1 cellular context compared by ENCODE assay signal in genomic region chr20:5803754-5804303, GRCh38.
TF ChIP-seq lines count a peak whose summit lies in the region.
"Not testable (repeated sequence)": the region's sequence is repeated elsewhere in the genome, so short reads cannot be mapped to it uniquely, and the experiment has no call there.

No MANE protein-coding gene starts in this region.

TF ChIP-seq in HepG2, 621 proteins besides CTCF, POLR2A, EP300 and RAD21:
- TF ChIP-seq MAX (IDR thresholded peaks at IDR 0.05) (0 out of 2 replicates have a peak, but pooled peaks have one; percentile 14), NRL (CRISPR knock-in tag; IDR thresholded peaks at IDR 0.05; ENCODE audit: borderline replicate concordance) (peak; percentile 65; the same call in 1 of the 2 replicates), ATF7 (IDR thresholded peaks at IDR 0.05) (peak; percentile 11; the same call in 1 of the 2 replicates), KMT2B (CRISPR knock-in tag; IDR thresholded peaks at IDR 0.05) (0 out of 2 replicates have a peak, but pooled peaks have one; percentile 4), HNF1B (CRISPR knock-in tag; IDR thresholded peaks at IDR 0.05) (0 out of 2 replicates have a peak, but pooled peaks have one; percentile 16), ZNF280D (CRISPR knock-in tag; IDR thresholded peaks at IDR 0.05) (0 out of 2 replicates have a peak, but pooled peaks have one; percentile 70), MTERF4 (CRISPR knock-in tag; IDR thresholded peaks at IDR 0.05) (peak; percentile 43), ZBTB20 (CRISPR knock-in tag; IDR thresholded peaks at IDR 0.05; ENCODE audit: borderline replicate concordance, low read depth) (0 out of 2 replicates have a peak, but pooled peaks have one; percentile 44), PITX1 (CRISPR knock-in tag; IDR thresholded peaks at IDR 0.05) (0 out of 2 replicates have a peak, but pooled peaks have one; percentile 25), ZBTB3 (CRISPR knock-in tag; IDR thresholded peaks at IDR 0.05; ENCODE audit: borderline replicate concordance, low read depth) (0 out of 2 replicates have a peak, but pooled peaks have one; percentile 24), HOXA3 (CRISPR knock-in tag; IDR thresholded peaks at IDR 0.05) (peak; percentile 49; the same call in 1 of the 2 replicates), FOXP4 (CRISPR knock-in tag; IDR thresholded peaks at IDR 0.05) (0 out of 2 replicates have a peak, but pooled peaks have one; percentile 19), MZF1 (CRISPR knock-in tag; IDR thresholded peaks at IDR 0.05; ENCODE audit: borderline replicate concordance) (peak; percentile 75; the same call in 1 of the 2 replicates), MED1 (CRISPR knock-in tag; IDR thresholded peaks at IDR 0.05) (0 out of 2 replicates have a peak, but pooled peaks have one; percentile 15), ARNT2 (CRISPR knock-in tag; IDR thresholded peaks at IDR 0.05; ENCODE audit: low read depth) (0 out of 2 replicates have a peak, but pooled peaks have one; percentile 2), ZNF572 (CRISPR knock-in tag; IDR thresholded peaks at IDR 0.05) (peak; percentile 59; the same call in 1 of the 2 replicates), ZNF878 (CRISPR knock-in tag; IDR thresholded peaks at IDR 0.05) (0 out of 2 replicates have a peak, but pooled peaks have one; percentile 13), ZSCAN20 (CRISPR knock-in tag; IDR thresholded peaks at IDR 0.05; ENCODE audit: borderline replicate concordance) (0 out of 2 replicates have a peak, but pooled peaks have one; percentile 28), ETV5 (CRISPR knock-in tag; IDR thresholded peaks at IDR 0.05; ENCODE audit: borderline replicate concordance) (0 out of 2 replicates have a peak, but pooled peaks have one; percentile 8)
- not testable (repeated sequence) for TF ChIP-seq ATF7 (CRISPR knock-in tag; IDR thresholded peaks at IDR 0.05)
